In the genomic region with DNA sequence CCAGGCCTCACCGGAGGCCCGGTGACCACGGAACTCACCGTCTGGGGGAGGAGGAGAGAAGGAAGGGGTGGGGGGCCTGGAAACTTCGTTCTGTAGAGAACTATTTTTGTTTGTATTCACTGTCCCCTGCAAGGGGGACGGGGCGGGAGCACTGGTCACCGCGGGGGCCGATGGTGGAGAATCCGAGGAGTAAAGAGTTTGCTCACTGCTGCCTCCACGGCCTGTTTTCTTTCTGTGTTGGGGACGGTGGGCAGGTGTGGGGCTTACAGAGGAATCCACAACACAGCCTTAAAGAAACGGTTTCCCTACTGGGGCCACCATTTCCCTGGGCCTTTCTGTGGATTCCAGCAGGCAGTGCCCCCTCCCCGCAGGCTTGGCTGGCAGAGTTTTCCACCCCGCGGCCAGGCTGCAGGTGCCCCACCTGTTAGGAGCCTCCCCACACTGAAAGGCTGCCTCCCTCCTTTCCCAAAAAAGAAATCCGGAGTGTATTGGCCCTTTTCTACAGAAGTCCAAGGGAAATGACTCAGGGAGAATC, we compare ENCODE assay signal across 8 cellular contexts.
DNase-seq lines count a peak whose midpoint lies in the region; ATAC-seq and TF ChIP-seq lines count a peak whose summit lies in the region.

No MANE protein-coding gene starts in this region.

- DNase-seq in AG09309 (ENCODE audit: low read depth) (no peak), body of pancreas (peak in 2 of 4 donors; percentile 24 to 46), GM19238 (ENCODE audit: insufficient read length, low spot score) (no peak), H4 (ENCODE audit: low spot score) (no peak)
- no peak for DNase-seq in central memory CD4-positive, alpha-beta T cell
- no peak for DNase-seq in activated CD4-positive, CD25-positive, alpha-beta regulatory T cell treated with anti-CD3 and anti-CD28 coated beads, Interleukin-2, amount 50 U/mL, for 72 hours

- H3K36me3 ChIP-seq in HUES48 (ENCODE audit: control insufficient read depth, insufficient read depth, low read length) = no peaks in the 10 kb centered on the region
- no peaks in the 10 kb centered on the region for H3K36me3 ChIP-seq in body of pancreas (replicated peaks in 1 of 2; ENCODE audit: insufficient read depth in 1 of 2, low read depth in 2 of 2)
- H3K36me3 ChIP-seq in mucosa of stomach (ENCODE audit: control insufficient read depth, insufficient read depth, low read length) = no peaks in the 10 kb centered on the region

- H3K27me3 ChIP-seq in HUES48 (ENCODE audit: control insufficient read depth, insufficient read depth, low read length) = peaks cover 30% of the 10 kb centered on the region
- H3K27me3 ChIP-seq in body of pancreas = no peaks in the 10 kb centered on the region
- H3K27me3 ChIP-seq in mucosa of stomach (ENCODE audit: control insufficient read depth, insufficient read depth, low read length) = peaks cover 28% of the 10 kb centered on the region

- H3K9me3 ChIP-seq in HUES48 (ENCODE audit: control insufficient read depth, insufficient read depth, low read length) (no peaks in the 10 kb centered on the region), body of pancreas (no peaks in the 10 kb centered on the region), mucosa of stomach (ENCODE audit: control insufficient read depth, low read length) (no peaks in the 10 kb centered on the region)

- intact Hi-C loops in body of pancreas (cut with DNase I) = no loop called here

- ATAC-seq in body of pancreas = no peak

- H3K4me1 ChIP-seq in HUES48 (ENCODE audit: control insufficient read depth, insufficient read depth, low read length) = peaks cover 12% of the 10 kb centered on the region; the same call in 1 of the 2 replicates
- H3K4me1 ChIP-seq in body of pancreas = peaks cover 48% of the 10 kb centered on the region
- peaks cover 7% of the 10 kb centered on the region for H3K4me1 ChIP-seq in mucosa of stomach (ENCODE audit: control insufficient read depth, insufficient read depth, low read length)

- no peak for TF ChIP-seq CTCF in AG09309 (IDR thresholded peaks at IDR 0.05; ENCODE audit: control insufficient read depth, insufficient read depth, low read depth, low read length, missing control alignments)
- no peak for TF ChIP-seq CTCF in body of pancreas (IDR thresholded peaks at IDR 0.05)

- WGBS in body of pancreas, 2 donors = 9 to 26% methylated on average over 17 to 18 of the region's 18 CpGs

- no peak for TF ChIP-seq POLR2A in body of pancreas (IDR thresholded peaks at IDR 0.05)

- H3K9ac ChIP-seq in HUES48 (ENCODE audit: low read depth, low read length) (no peak overlapping the region), mucosa of stomach (ENCODE audit: low read length) (peak overlapping the region; percentile 55)

- no peak overlapping the region for H3K27ac ChIP-seq in HUES48 (ENCODE audit: low read depth, low read length)
- H3K27ac ChIP-seq in body of pancreas = peak overlapping the region; percentile 59 to 79 (median 68)

- H3K4me3 ChIP-seq in AG09309 (ENCODE audit: control insufficient read depth, low read depth, low read length) (peak overlapping the region; percentile 45), HUES48 (ENCODE audit: low read depth, low read length) (peak overlapping the region; percentile 62), body of pancreas (peak overlapping the region in 1 of 2 donors; percentile 51), mucosa of stomach (ENCODE audit: low read length) (peak overlapping the region; percentile 46)
